ENCODE assay signal across 22 cellular contexts in the genomic region with DNA sequence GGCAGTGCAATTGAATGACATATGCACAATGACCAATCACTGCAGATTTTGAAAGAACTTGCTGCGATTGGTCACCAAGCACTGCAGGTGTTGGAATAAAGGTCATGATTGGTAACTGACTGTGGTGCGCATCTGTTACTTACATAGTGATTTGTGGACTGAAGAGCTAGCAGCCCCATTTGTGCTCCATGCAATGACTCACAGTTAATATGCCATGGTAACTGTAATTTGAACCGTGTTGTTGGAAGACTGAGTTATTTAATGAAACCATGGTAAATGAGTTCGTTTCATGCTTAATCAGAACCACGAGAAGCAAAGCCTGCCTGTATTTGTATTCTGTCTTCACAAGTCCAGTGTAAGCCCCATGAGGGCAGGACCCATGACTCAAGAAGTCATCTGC.
DNase-seq lines count a peak whose midpoint lies in the region; TF ChIP-seq lines count a peak whose summit lies in the region.
"Had no signal": no experiment of that assay in that cellular context is flagged by ENCODE, and none has a peak within 500 bp of the region (broad histone marks: within the 10 kb centered on the region; RNA-seq: fewer than 3 reads in every experiment).

No MANE protein-coding gene starts in this region.

- in situ Hi-C loops in astrocyte of the cerebellum (cut with HindIII; ENCODE audit: low sequenced_read_pairs) = no loop called here

- DNase-seq in EH (ENCODE audit: low read depth) (peak; percentile 27), M059J (ENCODE audit: low read depth) (peak; percentile 59), astrocyte of the cerebellum (ENCODE audit: low read depth) (peak; percentile 11), myocyte (ENCODE audit: low read depth) (peak; percentile 33), mesothelial cell of epicardium (ENCODE audit: low spot score in 2 of 2, unreplicated experiment in 2 of 2) (no peak), hypothalamus (lab: John Stamatoyannopoulos, UW) (no peak), NCI-H146 (lab: John Stamatoyannopoulos, UW) (no peak)
- DNase-seq: Caco-2; CD8-positive, alpha-beta T cell; DND-41; GOT3; HCEC 1CT; KBM-7; NCI-H1048; NCI-H1417 treated with DMSO at 0.1 percent for 48 hours; NCI-H187 treated with DMSO at 0.1 percent for 48 hours; NCI-H446; NCI-H524 treated with DMSO at 0.1 percent for 48 hours; Peyer's patch; T-helper 17 cell had no signal

- no peak overlapping the region for H3K4me3 Mint-ChIP-seq in mesothelial cell of epicardium
- H3K4me3 Mint-ChIP-seq: B cell; CD8-positive, alpha-beta T cell; T-helper 17 cell had no signal

- no peak overlapping the region for H3K27ac Mint-ChIP-seq in mesothelial cell of epicardium
- H3K27ac Mint-ChIP-seq: B cell; CD8-positive, alpha-beta T cell; T-helper 17 cell had no signal

- H3K4me3 ChIP-seq in astrocyte of the cerebellum (ENCODE audit: low read depth, low read length) = no peak overlapping the region
- H3K4me3 ChIP-seq: Peyer's patch, SJCRH30 had no signal

- TF ChIP-seq CTCF in astrocyte of the cerebellum (IDR thresholded peaks at IDR 0.05; ENCODE audit: low read depth, low read length, missing control alignments) (no peak), mesothelial cell of epicardium (IDR thresholded peaks at IDR 0.05; ENCODE audit: unreplicated experiment) (no peak)

- H3K27me3 Mint-ChIP-seq in mesothelial cell of epicardium (ENCODE audit: low read depth) = no peaks in the 10 kb centered on the region
- H3K27me3 Mint-ChIP-seq: B cell, T-helper 17 cell had no signal

- no peaks in the 10 kb centered on the region for H3K4me1 Mint-ChIP-seq in mesothelial cell of epicardium
- H3K4me1 Mint-ChIP-seq: B cell, T-helper 17 cell had no signal

- H3K9me3 Mint-ChIP-seq in mesothelial cell of epicardium = peaks cover 5% of the 10 kb centered on the region
- H3K9me3 Mint-ChIP-seq: CD8-positive, alpha-beta T cell had no signal

- H3K36me3 Mint-ChIP-seq in mesothelial cell of epicardium = no peaks in the 10 kb centered on the region
- H3K36me3 Mint-ChIP-seq: CD8-positive, alpha-beta T cell had no signal

Comparison
In these comparisons a context has a peak if more than half of its experiments do, and no peak if none do; other contexts are left out.
1. DNase-seq: peak in EH (single experiment), M059J (single experiment), astrocyte of the cerebellum (single experiment) and myocyte (single experiment); none in mesothelial cell of epicardium (0 of 2), hypothalamus (0 of 51) and NCI-H146 (single experiment).